ENCODE assay signal across 11 cellular contexts in the genomic region with DNA sequence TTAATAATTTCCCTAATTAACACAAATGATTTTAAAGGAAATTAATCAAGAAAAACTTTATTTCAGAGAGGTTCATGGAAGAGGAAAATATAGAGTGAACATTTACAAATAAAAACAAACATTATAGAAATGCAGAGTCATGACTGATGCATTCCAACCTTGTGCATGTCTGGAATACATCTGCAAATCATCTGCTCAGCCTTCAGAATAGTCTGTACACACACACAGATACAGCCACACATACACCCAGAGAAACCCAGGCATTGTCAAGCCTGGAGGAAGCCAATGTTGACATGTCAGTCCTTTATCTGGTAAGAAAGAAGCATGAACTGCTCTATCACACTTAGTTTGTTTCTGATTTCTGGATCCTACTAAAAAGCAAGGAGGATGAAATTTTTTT.
DNase-seq lines count a peak whose midpoint lies in the region; TF ChIP-seq lines count a peak whose summit lies in the region.
"Had no signal": no experiment of that assay in that cellular context is flagged by ENCODE, and none has a peak within 500 bp of the region (broad histone marks: within the 10 kb centered on the region; RNA-seq: fewer than 3 reads in every experiment).

No MANE protein-coding gene starts in this region.

- H4K91ac ChIP-seq in neuronal stem cell (ENCODE audit: low read depth, low read length, poor library complexity), result no peak overlapping the region

- no peak overlapping the region for H3K4me3 ChIP-seq in BE2C (ENCODE audit: low read depth, low read length)
- peak overlapping the region; percentile 55 for H3K4me3 ChIP-seq in SK-N-MC
- H3K4me3 ChIP-seq in H7 (ENCODE audit: insufficient read depth, low read depth, low read length), result no peak overlapping the region
- no peak overlapping the region for H3K4me3 ChIP-seq in neuronal stem cell (ENCODE audit: low read length in 2 of 2)

- H3K9ac ChIP-seq in SK-N-MC (ENCODE audit: insufficient read length), result peak overlapping the region; percentile 89
- H3K9ac ChIP-seq in neuronal stem cell (ENCODE audit: low read depth, low read length, poor library complexity), result no peak overlapping the region

- no peak overlapping the region for H4K8ac ChIP-seq in neuronal stem cell (ENCODE audit: low read depth, low read length)

- H3K27ac ChIP-seq in SK-N-MC, result peak overlapping the region; percentile 99
- H3K27ac ChIP-seq in neuronal stem cell (replicated peaks; ENCODE audit: low read length), result no peak overlapping the region

- H3K4me1 ChIP-seq in BE2C (no peaks in the 10 kb centered on the region; the same call in 1 of the 2 replicates), neuronal stem cell (ENCODE audit: control insufficient read depth in 2 of 2, insufficient read depth in 1 of 2, low read depth in 1 of 2, low read length in 2 of 2) (peaks cover 4 to 12% of the 10 kb centered on the region in 2 donors)

- no peak overlapping the region for H2AK5ac ChIP-seq in neuronal stem cell (ENCODE audit: low read depth, low read length)

- TF ChIP-seq CTCF in BE2C (IDR thresholded peaks at IDR 0.05; ENCODE audit: low read depth, low read length), result no peak

- no peak overlapping the region for H3K4ac ChIP-seq in neuronal stem cell (ENCODE audit: low read length)

- H3K36me3 ChIP-seq in BE2C (no peaks in the 10 kb centered on the region), SK-N-MC (ENCODE audit: insufficient read depth, low read length) (no peaks in the 10 kb centered on the region), H7 (replicated peaks; ENCODE audit: control insufficient read depth, insufficient read depth, low read length) (no peaks in the 10 kb centered on the region), neuronal stem cell (replicated peaks in 1 of 2; ENCODE audit: control insufficient read depth in 2 of 2, insufficient read depth in 2 of 2, low read length in 2 of 2) (no peaks in the 10 kb centered on the region)

- no peak overlapping the region for H2AFZ ChIP-seq in neuronal stem cell (ENCODE audit: low read length)

- H3K23ac ChIP-seq in neuronal stem cell (ENCODE audit: low read depth, low read length, poor library complexity), result no peak overlapping the region

- no peak overlapping the region for H2BK12ac ChIP-seq in neuronal stem cell (ENCODE audit: low read length)

- DNase-seq in BE2C, result peak; percentile 20
- no peak for DNase-seq in SK-N-MC (ENCODE audit: low read depth, low spot score)
- peak; percentile 27 for DNase-seq in foreskin melanocyte
- peak; percentile 75 for DNase-seq in renal cortical epithelial cell (ENCODE audit: low read depth)
- DNase-seq in activated gamma-delta T cell (lab: John Stamatoyannopoulos, UW), result no peak
- no peak for DNase-seq in GDM1 (lab: John Stamatoyannopoulos, UW)
- DNase-seq in H7, result no peak
- DNase-seq in neuronal stem cell (ENCODE audit: low spot score), result no peak
- DNase-seq: activated CD4-positive, alpha-beta T cell treated with anti-CD3 and anti-CD28 coated beads, Interleukin-2, amount 10 ng/mL, durations not matched to agents 24 days and 14 days; DMS79; stimulated activated naive CD4-positive, alpha-beta T cell had no signal

- H3K14ac ChIP-seq in neuronal stem cell (ENCODE audit: low read length), result no peak overlapping the region

- no peaks in the 10 kb centered on the region for H3K27me3 ChIP-seq in BE2C
- no peaks in the 10 kb centered on the region for H3K27me3 ChIP-seq in H7 (ENCODE audit: control insufficient read depth, insufficient read depth, low read length)
- H3K27me3 ChIP-seq in neuronal stem cell (ENCODE audit: control insufficient read depth in 3 of 3, insufficient read depth in 3 of 3, low read depth in 1 of 3, low read length in 3 of 3), result no peaks in the 10 kb centered on the region

- no peak overlapping the region for H3K4me2 ChIP-seq in neuronal stem cell (ENCODE audit: insufficient read depth, low read length, poor library complexity, severe bottlenecking)

- no peak overlapping the region for H2BK5ac ChIP-seq in neuronal stem cell (ENCODE audit: low read length)

- no peak overlapping the region for H3K18ac ChIP-seq in neuronal stem cell (ENCODE audit: low read length)

- H3K9me3 ChIP-seq in BE2C (no peaks in the 10 kb centered on the region), SK-N-MC (ENCODE audit: low read depth, low read length) (peaks cover 2% of the 10 kb centered on the region; the same call in 1 of the 2 replicates), neuronal stem cell (replicated peaks in 1 of 2; ENCODE audit: control insufficient read depth in 2 of 2, insufficient read depth in 1 of 2, low read depth in 1 of 2, low read length in 2 of 2) (peaks cover 0 to 3% of the 10 kb centered on the region in 2 donors)

- no peak overlapping the region for H2BK15ac ChIP-seq in neuronal stem cell (ENCODE audit: low read length)

- H2BK120ac ChIP-seq in neuronal stem cell (ENCODE audit: low read depth, low read length), result no peak overlapping the region

- H3K79me1 ChIP-seq in neuronal stem cell (ENCODE audit: low read depth, low read length), result no peaks in the 10 kb centered on the region

Comparison
In these comparisons a context has a peak if more than half of its experiments do, and no peak if none do; other contexts are left out.
1. DNase-seq: peak in BE2C (single experiment), foreskin melanocyte (single experiment) and renal cortical epithelial cell (single experiment); none in SK-N-MC (single experiment), activated gamma-delta T cell (single experiment), GDM1 (single experiment), H7 (single experiment) and neuronal stem cell (single experiment).